In genomic region chr2:70283500-70284191, GRCh38 we compare ENCODE assay signal across 23 cellular contexts. TPM values are rescaled to one million over a fixed set of nuclear protein-coding genes. Genes with fewer than 3 reads are reported as not detected.
DNase-seq lines count a peak whose midpoint lies in the region; ATAC-seq and TF ChIP-seq lines count a peak whose summit lies in the region.
"Had no signal": no experiment of that assay in that cellular context is flagged by ENCODE, and none has a peak within 500 bp of the region (broad histone marks: within the 10 kb centered on the region; RNA-seq: fewer than 3 reads in every experiment).

No MANE protein-coding gene starts in this region.

- peaks cover 57% of the 10 kb centered on the region for H3K4me1 Mint-ChIP-seq in activated naive CD8-positive, alpha-beta T cell (ENCODE audit: low read depth)
- peaks cover 37% of the 10 kb centered on the region for H3K4me1 Mint-ChIP-seq in activated naive CD8-positive, alpha-beta T cell treated with anti-CD3 and anti-CD28 coated beads for 36 hours
- H3K4me1 Mint-ChIP-seq in central memory CD8-positive, alpha-beta T cell, result peaks cover 25% of the 10 kb centered on the region
- H3K4me1 Mint-ChIP-seq in natural killer cell treated with Interleukin-12 subunit alpha and Interleukin-12 subunit beta and Interleukin-15 and Interleukin-18, amount 100 ng/mL, for 72 hours (ENCODE audit: low read depth in 2 of 2), result peaks cover 25 to 26% of the 10 kb centered on the region in 2 donors

- H3K4me1 ChIP-seq in HEK293 (ENCODE audit: control insufficient read depth, insufficient read depth, low read length) (no peaks in the 10 kb centered on the region), vagina (peaks cover 22% of the 10 kb centered on the region)
- H3K4me1 ChIP-seq: ascending aorta, suprapubic skin, uterus had no signal

- no peaks in the 10 kb centered on the region for H3K9me3 ChIP-seq in HEK293 (ENCODE audit: control insufficient read depth, insufficient read depth, low read depth, low read length)
- H3K9me3 ChIP-seq in vagina, result no peaks in the 10 kb centered on the region
- H3K9me3 ChIP-seq: ascending aorta, suprapubic skin, uterus had no signal

- DNase-seq in activated naive CD8-positive, alpha-beta T cell treated with anti-CD3 and anti-CD28 coated beads for 36 hours, result no peak
- no peak for DNase-seq in central memory CD8-positive, alpha-beta T cell (ENCODE audit: low spot score in 2 of 2)
- no peak for DNase-seq in natural killer cell treated with Interleukin-12 subunit alpha and Interleukin-12 subunit beta and Interleukin-15 and Interleukin-18, amount 100 ng/mL, for 72 hours (ENCODE audit: low spot score)
- DNase-seq in vagina (ENCODE audit: extremely low spot score in 2 of 2) (no peak), inferior parietal cortex (ENCODE audit: extremely low spot score) (no peak)
- DNase-seq: activated CD4-positive, alpha-beta T cell treated with anti-CD3 and anti-CD28 coated beads for 48 hours; activated naive CD4-positive, alpha-beta T cell; DMS 273 treated with DMSO at 0.1 percent for 48 hours; dorsolateral prefrontal cortex; NCI-H1105 treated with DMSO at 0.1 percent for 48 hours; NCI-H2029 treated with DMSO at 0.1 percent for 48 hours; NCI-H226; nucleus accumbens; stimulated activated CD4-positive, alpha-beta T cell treated with anti-CD3 and anti-CD28 coated beads, Interleukin-2, amount 100 ng/mL, for 24 hours; uterus had no signal

- CTCF ChIA-PET in HEK293 (lab: Yijun Ruan, JAX), result interaction anchor here (0.8 to 1.6 kb wide), 2 partner anchors 9 to 18 kb away, joined by 4 read pairs; partner anchors contain the start of genes FAM136A and SNRPG

- H3K9me3 Mint-ChIP-seq in activated naive CD8-positive, alpha-beta T cell (ENCODE audit: low read depth), result no peaks in the 10 kb centered on the region
- no peaks in the 10 kb centered on the region for H3K9me3 Mint-ChIP-seq in activated naive CD8-positive, alpha-beta T cell treated with anti-CD3 and anti-CD28 coated beads for 36 hours
- no peaks in the 10 kb centered on the region for H3K9me3 Mint-ChIP-seq in central memory CD8-positive, alpha-beta T cell
- H3K9me3 Mint-ChIP-seq in natural killer cell treated with Interleukin-12 subunit alpha and Interleukin-12 subunit beta and Interleukin-15 and Interleukin-18, amount 100 ng/mL, for 72 hours, result no peaks in the 10 kb centered on the region
- H3K9me3 Mint-ChIP-seq: memory B cell had no signal

- H3K4me3 ChIP-seq in HEK293 (ENCODE audit: low read depth, low read length) (no peak overlapping the region), vagina (no peak overlapping the region)
- H3K4me3 ChIP-seq: ascending aorta, dorsolateral prefrontal cortex, smooth muscle cell, suprapubic skin, uterus had no signal

- H3K27ac Mint-ChIP-seq in activated naive CD8-positive, alpha-beta T cell, result peak overlapping the region; percentile 71
- no peak overlapping the region for H3K27ac Mint-ChIP-seq in activated naive CD8-positive, alpha-beta T cell treated with anti-CD3 and anti-CD28 coated beads for 36 hours
- peak overlapping the region; percentile 2 for H3K27ac Mint-ChIP-seq in central memory CD8-positive, alpha-beta T cell (ENCODE audit: low read depth)
- H3K27ac Mint-ChIP-seq in natural killer cell treated with Interleukin-12 subunit alpha and Interleukin-12 subunit beta and Interleukin-15 and Interleukin-18, amount 100 ng/mL, for 72 hours, result peak overlapping the region; percentile 18 to 21
- H3K27ac Mint-ChIP-seq: memory B cell had no signal

- no peak for TF ChIP-seq CTCF in HEK293 (tag by site-specific recombination; IDR thresholded peaks at IDR 0.05)
- no peak for TF ChIP-seq CTCF in vagina (IDR thresholded peaks at IDR 0.05)

- H3K27ac ChIP-seq in HEK293 (ENCODE audit: extremely low read depth, low read depth, low read length), result no peak overlapping the region
- H3K27ac ChIP-seq in vagina, result no peak overlapping the region
- H3K27ac ChIP-seq: ascending aorta, C4-2B, dorsolateral prefrontal cortex, suprapubic skin, uterus had no signal

- POLR2A ChIA-PET in HEK293 (lab: Yijun Ruan, JAX), result interaction anchor here (0.7 to 1.8 kb wide), 4 partner anchors 10 to 93 kb away, joined by 3 to 11 read pairs (median 3); partner anchors contain the start of genes C2orf42, PCYOX1 and SNRPG

- TF ChIP-seq POLR2A in vagina (IDR thresholded peaks at IDR 0.05), result no peak

- peaks cover 11% of the 10 kb centered on the region for H3K36me3 Mint-ChIP-seq in activated naive CD8-positive, alpha-beta T cell
- H3K36me3 Mint-ChIP-seq in activated naive CD8-positive, alpha-beta T cell treated with anti-CD3 and anti-CD28 coated beads for 36 hours, result peaks cover 44% of the 10 kb centered on the region
- peaks cover 86% of the 10 kb centered on the region for H3K36me3 Mint-ChIP-seq in central memory CD8-positive, alpha-beta T cell (ENCODE audit: insufficient read depth)
- H3K36me3 Mint-ChIP-seq in natural killer cell treated with Interleukin-12 subunit alpha and Interleukin-12 subunit beta and Interleukin-15 and Interleukin-18, amount 100 ng/mL, for 72 hours, result peaks cover 49% of the 10 kb centered on the region

- no peak overlapping the region for H3K4me3 Mint-ChIP-seq in activated naive CD8-positive, alpha-beta T cell
- H3K4me3 Mint-ChIP-seq in activated naive CD8-positive, alpha-beta T cell treated with anti-CD3 and anti-CD28 coated beads for 36 hours, result no peak overlapping the region
- H3K4me3 Mint-ChIP-seq in central memory CD8-positive, alpha-beta T cell, result no peak overlapping the region
- no peak overlapping the region for H3K4me3 Mint-ChIP-seq in natural killer cell treated with Interleukin-12 subunit alpha and Interleukin-12 subunit beta and Interleukin-15 and Interleukin-18, amount 100 ng/mL, for 72 hours
- H3K4me3 Mint-ChIP-seq: memory B cell had no signal

- no peaks in the 10 kb centered on the region for H3K27me3 Mint-ChIP-seq in activated naive CD8-positive, alpha-beta T cell
- H3K27me3 Mint-ChIP-seq in activated naive CD8-positive, alpha-beta T cell treated with anti-CD3 and anti-CD28 coated beads for 36 hours, result no peaks in the 10 kb centered on the region
- H3K27me3 Mint-ChIP-seq in central memory CD8-positive, alpha-beta T cell, result no peaks in the 10 kb centered on the region
- H3K27me3 Mint-ChIP-seq in natural killer cell treated with Interleukin-12 subunit alpha and Interleukin-12 subunit beta and Interleukin-15 and Interleukin-18, amount 100 ng/mL, for 72 hours, result no peaks in the 10 kb centered on the region
- H3K27me3 Mint-ChIP-seq: memory B cell had no signal

- no peaks in the 10 kb centered on the region for H3K27me3 ChIP-seq in vagina
- H3K27me3 ChIP-seq: ascending aorta, dorsolateral prefrontal cortex, suprapubic skin, uterus had no signal

- no peak for ATAC-seq in central memory CD8-positive, alpha-beta T cell (replicated peaks; ENCODE audit: extremely low read depth, poor library complexity, severe bottlenecking)
- ATAC-seq in natural killer cell treated with Interleukin-12 subunit alpha and Interleukin-12 subunit beta and Interleukin-15 and Interleukin-18, amount 100 ng/mL, for 72 hours, result no peak
- ATAC-seq in GM18858 (IDR thresholded peaks at IDR 0.05; ENCODE audit: unreplicated experiment), result no peak

- intact Hi-C loops in vagina (cut with DNase I), result no loop called here

- peaks cover 85 to 99% of the 10 kb centered on the region in 2 experiments for H3K36me3 ChIP-seq in HEK293 (ENCODE audit: control insufficient read depth in 2 of 2, insufficient read depth in 1 of 2, low read length in 2 of 2)
- peaks cover 5 to 51% of the 10 kb centered on the region in 2 donors for H3K36me3 ChIP-seq in vagina
- H3K36me3 ChIP-seq: uterus had no signal

TF ChIP-seq in HEK293, 187 proteins besides CTCF, POLR2A, EP300 and RAD21 (continues in another document):
- no peak for TF ChIP-seq ZNF596 (tag by site-specific recombination; IDR thresholded peaks at IDR 0.05)

RNA-seq across cellular contexts. Expression of gene SNRPG, which starts 9.9 kb away (rescaled TPM):
- total RNA-seq in activated naive CD8-positive, alpha-beta T cell treated with anti-CD3 and anti-CD28 coated beads for 36 hours, result 100 to 1,000 TPM; 590 to 602 TPM
- total RNA-seq in natural killer cell treated with Interleukin-12 subunit alpha and Interleukin-12 subunit beta and Interleukin-15 and Interleukin-18, amount 100 ng/mL, for 72 hours, result 100 to 1,000 TPM; 226 to 244 TPM
- 71.7 TPM for total RNA-seq in vagina

RNA-seq across cellular contexts. Expression of gene FAM136A, which starts 18.2 kb away (rescaled TPM):
- total RNA-seq in activated naive CD8-positive, alpha-beta T cell treated with anti-CD3 and anti-CD28 coated beads for 36 hours, result 100 to 1,000 TPM; 115 TPM
- 10 to 100 TPM; 45.5 to 86.2 TPM for total RNA-seq in natural killer cell treated with Interleukin-12 subunit alpha and Interleukin-12 subunit beta and Interleukin-15 and Interleukin-18, amount 100 ng/mL, for 72 hours
- total RNA-seq in vagina, result 12.5 TPM

RNA-seq across cellular contexts. Expression of gene PCYOX1, which starts 25.7 kb away (rescaled TPM):
- 10 to 100 TPM in 1 of 2 experiments, 1 to 10 TPM in 1; 9.5 to 11.0 TPM for total RNA-seq in activated naive CD8-positive, alpha-beta T cell treated with anti-CD3 and anti-CD28 coated beads for 36 hours
- total RNA-seq in natural killer cell treated with Interleukin-12 subunit alpha and Interleukin-12 subunit beta and Interleukin-15 and Interleukin-18, amount 100 ng/mL, for 72 hours, result 10 to 100 TPM; 11.5 to 14.1 TPM
- total RNA-seq in vagina, result 41.5 TPM

RNA-seq across cellular contexts. Expression of gene TIA1, which starts 35.2 kb away (rescaled TPM):
- total RNA-seq in activated naive CD8-positive, alpha-beta T cell treated with anti-CD3 and anti-CD28 coated beads for 36 hours, result 10 to 100 TPM; 87.0 to 88.0 TPM
- 100 to 1,000 TPM; 103 to 125 TPM for total RNA-seq in natural killer cell treated with Interleukin-12 subunit alpha and Interleukin-12 subunit beta and Interleukin-15 and Interleukin-18, amount 100 ng/mL, for 72 hours
- total RNA-seq in vagina, result 79.8 TPM
